ENCODE assay signal across 1 cellular context in the genomic region with DNA sequence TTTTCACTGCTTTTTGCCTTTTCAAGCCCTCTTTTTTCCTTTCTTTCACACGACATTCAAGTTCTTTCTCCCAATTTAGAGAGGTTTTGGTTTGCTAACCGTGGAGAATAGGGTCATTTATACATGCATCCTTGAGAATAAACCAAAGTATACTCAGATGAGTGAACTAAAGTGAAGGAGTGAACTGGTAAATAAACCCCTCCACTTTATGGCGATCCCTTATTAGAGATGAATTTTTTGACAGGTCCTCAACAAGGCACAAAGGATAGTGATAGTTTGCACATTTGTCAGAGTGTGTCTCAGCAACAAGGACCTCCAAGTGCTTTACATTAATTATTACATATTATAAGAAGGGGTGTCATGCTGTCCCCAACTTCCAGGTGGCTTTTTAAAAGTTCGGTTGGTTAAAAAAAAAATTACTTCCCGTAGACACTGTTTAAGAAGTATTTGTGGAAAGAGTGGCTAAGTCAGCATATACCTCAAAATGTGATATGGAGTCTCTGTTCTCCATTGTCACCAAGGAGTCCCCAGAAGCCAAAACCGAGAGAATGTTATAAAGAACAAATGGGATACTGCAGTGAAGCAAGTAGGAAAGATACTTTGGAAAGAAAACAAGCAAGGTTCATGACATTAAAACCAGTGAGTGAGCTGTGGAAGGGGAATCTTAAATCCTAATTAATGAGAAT.
TF ChIP-seq lines count a peak whose summit lies in the region.

No MANE protein-coding gene starts in this region.

TF ChIP-seq in K562, 482 proteins besides CTCF, POLR2A, EP300 and RAD21 (continued from another document):
- TF ChIP-seq PTTG1 (tag; IDR thresholded peaks at IDR 0.05; ENCODE audit: low read depth): no peak
- TF ChIP-seq TBP (optimal IDR thresholded peaks at IDR 0.05; ENCODE audit: low read depth, low read length): no peak
- TF ChIP-seq, protein P1, sequence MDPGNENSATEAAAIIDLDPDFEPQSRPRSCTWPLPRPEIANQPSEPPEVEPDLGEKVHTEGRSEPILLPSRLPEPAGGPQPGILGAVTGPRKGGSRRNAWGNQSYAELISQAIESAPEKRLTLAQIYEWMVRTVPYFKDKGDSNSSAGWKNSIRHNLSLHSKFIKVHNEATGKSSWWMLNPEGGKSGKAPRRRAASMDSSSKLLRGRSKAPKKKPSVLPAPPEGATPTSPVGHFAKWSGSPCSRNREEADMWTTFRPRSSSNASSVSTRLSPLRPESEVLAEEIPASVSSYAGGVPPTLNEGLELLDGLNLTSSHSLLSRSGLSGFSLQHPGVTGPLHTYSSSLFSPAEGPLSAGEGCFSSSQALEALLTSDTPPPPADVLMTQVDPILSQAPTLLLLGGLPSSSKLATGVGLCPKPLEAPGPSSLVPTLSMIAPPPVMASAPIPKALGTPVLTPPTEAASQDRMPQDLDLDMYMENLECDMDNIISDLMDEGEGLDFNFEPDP (CRISPR knock-in tag; IDR thresholded peaks at IDR 0.05): no peak
- TF ChIP-seq RAD51 (IDR thresholded peaks at IDR 0.05; ENCODE audit: borderline replicate concordance, low read depth): no peak
- TF ChIP-seq ZBTB1 (CRISPR knock-in tag; IDR thresholded peaks at IDR 0.05; ENCODE audit: borderline replicate concordance, low read depth): no peak
- TF ChIP-seq MYBL2 (IDR thresholded peaks at IDR 0.05; ENCODE audit: low read depth): no peak
- no peak for TF ChIP-seq MYBL2 (CRISPR knock-in tag; IDR thresholded peaks at IDR 0.05; ENCODE audit: borderline replicate concordance)
- TF ChIP-seq, protein P2, sequence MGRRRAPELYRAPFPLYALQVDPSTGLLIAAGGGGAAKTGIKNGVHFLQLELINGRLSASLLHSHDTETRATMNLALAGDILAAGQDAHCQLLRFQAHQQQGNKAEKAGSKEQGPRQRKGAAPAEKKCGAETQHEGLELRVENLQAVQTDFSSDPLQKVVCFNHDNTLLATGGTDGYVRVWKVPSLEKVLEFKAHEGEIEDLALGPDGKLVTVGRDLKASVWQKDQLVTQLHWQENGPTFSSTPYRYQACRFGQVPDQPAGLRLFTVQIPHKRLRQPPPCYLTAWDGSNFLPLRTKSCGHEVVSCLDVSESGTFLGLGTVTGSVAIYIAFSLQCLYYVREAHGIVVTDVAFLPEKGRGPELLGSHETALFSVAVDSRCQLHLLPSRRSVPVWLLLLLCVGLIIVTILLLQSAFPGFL (CRISPR knock-in tag; IDR thresholded peaks at IDR 0.05): no peak
- no peak for TF ChIP-seq NFXL1 (CRISPR knock-in tag; IDR thresholded peaks at IDR 0.05)
- TF ChIP-seq, protein P3, sequence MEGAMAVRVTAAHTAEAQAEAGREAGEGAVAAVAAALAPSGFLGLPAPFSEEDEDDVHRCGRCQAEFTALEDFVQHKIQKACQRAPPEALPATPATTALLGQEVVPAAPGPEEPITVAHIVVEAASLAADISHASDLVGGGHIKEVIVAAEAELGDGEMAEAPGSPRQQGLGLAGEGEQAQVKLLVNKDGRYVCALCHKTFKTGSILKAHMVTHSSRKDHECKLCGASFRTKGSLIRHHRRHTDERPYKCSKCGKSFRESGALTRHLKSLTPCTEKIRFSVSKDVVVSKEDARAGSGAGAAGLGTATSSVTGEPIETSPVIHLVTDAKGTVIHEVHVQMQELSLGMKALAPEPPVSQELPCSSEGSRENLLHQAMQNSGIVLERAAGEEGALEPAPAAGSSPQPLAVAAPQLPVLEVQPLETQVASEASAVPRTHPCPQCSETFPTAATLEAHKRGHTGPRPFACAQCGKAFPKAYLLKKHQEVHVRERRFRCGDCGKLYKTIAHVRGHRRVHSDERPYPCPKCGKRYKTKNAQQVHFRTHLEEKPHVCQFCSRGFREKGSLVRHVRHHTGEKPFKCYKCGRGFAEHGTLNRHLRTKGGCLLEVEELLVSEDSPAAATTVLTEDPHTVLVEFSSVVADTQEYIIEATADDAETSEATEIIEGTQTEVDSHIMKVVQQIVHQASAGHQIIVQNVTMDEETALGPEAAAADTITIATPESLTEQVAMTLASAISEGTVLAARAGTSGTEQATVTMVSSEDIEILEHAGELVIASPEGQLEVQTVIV (CRISPR knock-in tag; IDR thresholded peaks at IDR 0.05; ENCODE audit: borderline replicate concordance): no peak
- TF ChIP-seq, protein P4, sequence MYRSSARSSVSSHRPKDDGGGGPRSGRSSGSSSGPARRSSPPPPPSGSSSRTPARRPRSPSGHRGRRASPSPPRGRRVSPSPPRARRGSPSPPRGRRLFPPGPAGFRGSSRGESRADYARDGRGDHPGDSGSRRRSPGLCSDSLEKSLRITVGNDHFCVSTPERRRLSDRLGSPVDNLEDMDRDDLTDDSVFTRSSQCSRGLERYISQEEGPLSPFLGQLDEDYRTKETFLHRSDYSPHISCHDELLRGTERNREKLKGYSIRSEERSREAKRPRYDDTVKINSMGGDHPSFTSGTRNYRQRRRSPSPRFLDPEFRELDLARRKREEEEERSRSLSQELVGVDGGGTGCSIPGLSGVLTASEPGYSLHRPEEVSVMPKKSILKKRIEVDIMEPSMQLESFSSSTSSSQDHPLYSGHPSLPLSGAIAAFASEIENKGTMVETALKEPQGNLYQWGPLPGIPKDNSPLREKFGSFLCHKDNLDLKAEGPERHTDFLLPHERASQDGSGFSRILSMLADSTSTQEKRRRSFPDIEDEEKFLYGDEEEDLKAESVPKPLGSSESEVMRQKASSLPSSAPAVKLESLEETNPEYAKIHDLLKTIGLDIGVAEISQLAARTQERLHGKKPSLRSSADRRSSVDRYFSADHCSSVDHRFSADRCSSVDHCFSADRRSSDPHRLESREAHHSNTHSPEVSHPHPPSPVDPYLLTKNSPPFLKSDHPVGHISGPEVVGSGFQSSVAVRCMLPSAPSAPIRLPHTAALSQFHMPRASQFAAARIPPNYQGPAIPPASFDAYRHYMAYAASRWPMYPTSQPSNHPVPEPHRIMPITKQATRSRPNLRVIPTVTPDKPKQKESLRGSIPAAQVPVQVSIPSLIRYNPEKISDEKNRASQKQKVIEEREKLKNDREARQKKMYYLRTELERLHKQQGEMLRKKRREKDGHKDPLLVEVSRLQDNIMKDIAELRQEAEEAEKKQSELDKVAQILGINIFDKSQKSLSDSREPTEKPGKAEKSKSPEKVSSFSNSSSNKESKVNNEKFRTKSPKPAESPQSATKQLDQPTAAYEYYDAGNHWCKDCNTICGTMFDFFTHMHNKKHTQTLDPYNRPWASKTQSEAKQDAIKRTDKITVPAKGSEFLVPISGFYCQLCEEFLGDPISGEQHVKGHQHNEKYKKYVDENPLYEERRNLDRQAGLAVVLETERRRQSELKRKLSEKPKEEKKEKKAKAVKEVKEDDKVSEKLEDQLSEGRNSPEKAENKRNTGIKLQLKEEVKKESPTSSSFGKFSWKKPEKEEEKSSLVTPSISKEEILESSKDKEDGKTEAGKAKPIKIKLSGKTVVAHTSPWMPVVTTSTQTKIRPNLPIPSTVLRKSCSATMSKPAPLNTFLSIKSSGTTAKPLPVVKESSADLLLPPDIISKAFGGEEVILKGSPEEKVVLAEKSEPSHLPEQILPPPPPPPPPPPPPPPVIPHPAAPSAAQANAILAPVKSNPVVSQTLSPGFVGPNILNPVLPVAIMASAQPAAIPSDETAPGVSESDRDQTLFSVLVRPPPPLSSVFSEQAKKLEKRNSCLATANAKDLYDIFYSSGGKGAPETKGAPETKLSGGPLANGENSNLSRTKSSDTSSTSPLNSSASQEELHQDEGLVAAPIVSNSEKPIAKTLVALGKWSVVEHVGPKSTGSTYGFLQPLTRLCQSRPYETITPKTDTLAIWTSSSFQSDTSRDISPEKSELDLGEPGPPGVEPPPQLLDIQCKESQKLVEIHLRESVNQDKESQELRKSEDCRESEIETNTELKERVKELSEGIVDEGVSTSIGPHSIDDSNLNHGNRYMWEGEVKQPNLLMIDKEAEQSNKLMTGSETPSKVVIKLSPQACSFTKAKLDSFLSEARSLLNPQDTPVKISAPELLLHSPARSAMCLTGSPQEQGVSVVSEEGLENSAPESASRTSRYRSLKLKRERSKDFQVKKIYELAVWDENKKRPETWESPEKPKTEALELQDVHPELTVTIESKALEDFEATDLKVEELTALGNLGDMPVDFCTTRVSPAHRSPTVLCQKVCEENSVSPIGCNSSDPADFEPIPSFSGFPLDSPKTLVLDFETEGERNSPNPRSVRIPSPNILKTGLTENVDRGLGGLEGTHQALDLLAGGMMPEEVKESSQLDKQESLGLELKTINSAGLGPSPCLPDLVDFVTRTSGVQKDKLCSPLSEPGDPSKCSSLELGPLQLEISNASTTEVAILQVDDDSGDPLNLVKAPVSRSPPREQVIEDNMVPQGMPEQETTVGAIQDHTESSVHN (IDR thresholded peaks at IDR 0.05; ENCODE audit: borderline replicate concordance in 1 of 2, low read depth in 1 of 2): no peak
- no peak for TF ChIP-seq ZNF707 (CRISPR knock-in tag; conservative IDR thresholded peaks at IDR 0.05)
- TF ChIP-seq LEF1 (IDR thresholded peaks at IDR 0.05): no peak; the same call in none of the 2 replicates
- TF ChIP-seq, protein P5, sequence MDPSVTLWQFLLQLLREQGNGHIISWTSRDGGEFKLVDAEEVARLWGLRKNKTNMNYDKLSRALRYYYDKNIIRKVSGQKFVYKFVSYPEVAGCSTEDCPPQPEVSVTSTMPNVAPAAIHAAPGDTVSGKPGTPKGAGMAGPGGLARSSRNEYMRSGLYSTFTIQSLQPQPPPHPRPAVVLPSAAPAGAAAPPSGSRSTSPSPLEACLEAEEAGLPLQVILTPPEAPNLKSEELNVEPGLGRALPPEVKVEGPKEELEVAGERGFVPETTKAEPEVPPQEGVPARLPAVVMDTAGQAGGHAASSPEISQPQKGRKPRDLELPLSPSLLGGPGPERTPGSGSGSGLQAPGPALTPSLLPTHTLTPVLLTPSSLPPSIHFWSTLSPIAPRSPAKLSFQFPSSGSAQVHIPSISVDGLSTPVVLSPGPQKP (CRISPR knock-in tag; IDR thresholded peaks at IDR 0.05): no peak
- TF ChIP-seq SRSF9 (IDR thresholded peaks at IDR 0.05; ENCODE audit: borderline replicate concordance, low read depth, low read length): no peak
TF ChIP-seq in K562: peak in this region for 25.
